Comparison of ENCODE assay signal across 1 cellular context in the genomic region with DNA sequence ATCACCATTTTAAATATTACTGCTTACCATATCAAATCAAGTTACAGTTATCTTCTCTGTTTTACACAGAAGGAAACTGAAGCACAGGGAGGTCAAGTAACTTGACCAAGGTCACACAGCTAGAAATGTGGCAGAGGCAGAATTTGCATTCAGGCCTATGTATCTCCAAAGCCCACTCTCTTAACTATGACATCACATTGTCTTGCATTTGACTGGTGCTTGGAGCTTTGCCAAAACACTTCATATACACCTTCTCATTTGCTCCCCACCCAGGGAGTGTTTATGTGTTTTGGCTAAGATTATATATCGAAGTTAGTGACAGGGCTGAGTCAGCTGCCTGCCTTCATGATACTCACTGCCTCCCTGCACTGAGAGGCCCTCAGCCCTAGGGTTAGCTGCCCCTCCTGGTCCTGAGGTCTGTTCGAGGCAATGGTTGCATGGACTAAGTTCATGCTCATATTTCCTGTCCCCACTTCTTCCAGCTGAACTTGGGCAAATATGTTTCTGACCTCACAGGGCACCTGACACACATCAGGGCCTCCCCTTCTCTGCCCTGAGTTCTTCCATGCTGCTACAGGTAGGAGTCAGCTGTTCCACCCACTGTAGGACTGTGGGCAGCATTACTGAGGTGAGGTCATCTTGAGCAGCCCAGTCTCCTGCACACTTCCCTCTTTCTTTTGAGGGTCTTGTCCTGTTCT.
A peak's percentile ranks its signal among the peaks of the same experiment; 100 is the strongest.
TF ChIP-seq lines count a peak whose summit lies in the region.

No MANE protein-coding gene starts in this region.

TF ChIP-seq in HEK293, 187 proteins besides CTCF, POLR2A, EP300 and RAD21 (continued from another document and continues in another):
- TF ChIP-seq, protein P1, sequence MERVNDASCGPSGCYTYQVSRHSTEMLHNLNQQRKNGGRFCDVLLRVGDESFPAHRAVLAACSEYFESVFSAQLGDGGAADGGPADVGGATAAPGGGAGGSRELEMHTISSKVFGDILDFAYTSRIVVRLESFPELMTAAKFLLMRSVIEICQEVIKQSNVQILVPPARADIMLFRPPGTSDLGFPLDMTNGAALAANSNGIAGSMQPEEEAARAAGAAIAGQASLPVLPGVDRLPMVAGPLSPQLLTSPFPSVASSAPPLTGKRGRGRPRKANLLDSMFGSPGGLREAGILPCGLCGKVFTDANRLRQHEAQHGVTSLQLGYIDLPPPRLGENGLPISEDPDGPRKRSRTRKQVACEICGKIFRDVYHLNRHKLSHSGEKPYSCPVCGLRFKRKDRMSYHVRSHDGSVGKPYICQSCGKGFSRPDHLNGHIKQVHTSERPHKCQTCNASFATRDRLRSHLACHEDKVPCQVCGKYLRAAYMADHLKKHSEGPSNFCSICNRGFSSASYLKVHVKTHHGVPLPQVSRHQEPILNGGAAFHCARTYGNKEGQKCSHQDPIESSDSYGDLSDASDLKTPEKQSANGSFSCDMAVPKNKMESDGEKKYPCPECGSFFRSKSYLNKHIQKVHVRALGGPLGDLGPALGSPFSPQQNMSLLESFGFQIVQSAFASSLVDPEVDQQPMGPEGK (tag by site-specific recombination; IDR thresholded peaks at IDR 0.05) = peak; percentile 78
- TF ChIP-seq ZNF140 (tag by site-specific recombination; IDR thresholded peaks at IDR 0.05) (no peak), ZFHX2 (tag by site-specific recombination; conservative IDR thresholded peaks at IDR 0.05) (peak; percentile 96), ZNF341 (tag by site-specific recombination; IDR thresholded peaks at IDR 0.05; ENCODE audit: low read depth) (peak; percentile 82), TCF7L2 (IDR thresholded peaks at IDR 0.05; ENCODE audit: borderline replicate concordance, low read depth, low read length) (no peak), SP2 (tag by site-specific recombination; IDR thresholded peaks at IDR 0.05) (0 out of 2 replicates have a peak, but pooled peaks have one; percentile 8), ZNF529 (tag by site-specific recombination; IDR thresholded peaks at IDR 0.05; ENCODE audit: insufficient replicate concordance) (no peak), ZNF837 (tag by site-specific recombination; IDR thresholded peaks at IDR 0.05) (no peak), HOXC10 (CRISPR knock-in tag; IDR thresholded peaks at IDR 0.05) (no peak), ZSCAN16 (tag by site-specific recombination; IDR thresholded peaks at IDR 0.05) (no peak), ZNF600 (tag by site-specific recombination; IDR thresholded peaks at IDR 0.05) (peak; percentile 64), ZNF184 (tag by site-specific recombination; IDR thresholded peaks at IDR 0.05) (peak; percentile 83; the same call in 1 of the 2 replicates), ZNF830 (tag by site-specific recombination; IDR thresholded peaks at IDR 0.05; ENCODE audit: low read depth) (no peak), RBAK (tag by site-specific recombination; IDR thresholded peaks at IDR 0.05) (no peak), ZNF214 (tag by site-specific recombination; IDR thresholded peaks at IDR 0.05; ENCODE audit: borderline replicate concordance) (no peak), TRIM28 (IDR thresholded peaks at IDR 0.05; ENCODE audit: borderline replicate concordance, low read length) (peak; percentile 90; the same call in 1 of the 2 replicates), ZNF155 (tag by site-specific recombination; IDR thresholded peaks at IDR 0.05) (no peak), ZNF791 (tag by site-specific recombination; IDR thresholded peaks at IDR 0.05) (no peak), WT1 (tag by site-specific recombination; IDR thresholded peaks at IDR 0.05) (peak; percentile 91), ZNF112 (tag by site-specific recombination; IDR thresholded peaks at IDR 0.05) (no peak), ZFP41 (tag by site-specific recombination; IDR thresholded peaks at IDR 0.05; ENCODE audit: borderline replicate concordance) (no peak), MZF1 (tag by site-specific recombination; IDR thresholded peaks at IDR 0.05; ENCODE audit: borderline replicate concordance) (peak; percentile 78), ZNF473 (tag by site-specific recombination; IDR thresholded peaks at IDR 0.05) (no peak), GLI4 (tag by site-specific recombination; IDR thresholded peaks at IDR 0.05) (no peak), ZNF37A (tag by site-specific recombination; IDR thresholded peaks at IDR 0.05) (no peak), ZNF626 (tag by site-specific recombination; IDR thresholded peaks at IDR 0.05) (no peak), ZBTB17 (tag by site-specific recombination; IDR thresholded peaks at IDR 0.05) (peak; percentile 58; the same call in 1 of the 2 replicates), ZNF843 (tag by site-specific recombination; IDR thresholded peaks at IDR 0.05) (peak; percentile 86), ZNF560 (tag by site-specific recombination; IDR thresholded peaks at IDR 0.05; ENCODE audit: borderline replicate concordance) (no peak), ZBTB8A (tag by site-specific recombination; IDR thresholded peaks at IDR 0.05) (peak; percentile 70), ZNF561 (tag by site-specific recombination; IDR thresholded peaks at IDR 0.05; ENCODE audit: borderline replicate concordance) (no peak), BCL11B (tag by site-specific recombination; IDR thresholded peaks at IDR 0.05; ENCODE audit: low read depth) (peak; percentile 74; the same call in 1 of the 2 replicates), KLF7 (tag by site-specific recombination; IDR thresholded peaks at IDR 0.05; ENCODE audit: borderline replicate concordance) (no peak), ZXDB (tag by site-specific recombination; IDR thresholded peaks at IDR 0.05) (peak; percentile 76; the same call in 1 of the 2 replicates)
- TF ChIP-seq, protein P2, sequence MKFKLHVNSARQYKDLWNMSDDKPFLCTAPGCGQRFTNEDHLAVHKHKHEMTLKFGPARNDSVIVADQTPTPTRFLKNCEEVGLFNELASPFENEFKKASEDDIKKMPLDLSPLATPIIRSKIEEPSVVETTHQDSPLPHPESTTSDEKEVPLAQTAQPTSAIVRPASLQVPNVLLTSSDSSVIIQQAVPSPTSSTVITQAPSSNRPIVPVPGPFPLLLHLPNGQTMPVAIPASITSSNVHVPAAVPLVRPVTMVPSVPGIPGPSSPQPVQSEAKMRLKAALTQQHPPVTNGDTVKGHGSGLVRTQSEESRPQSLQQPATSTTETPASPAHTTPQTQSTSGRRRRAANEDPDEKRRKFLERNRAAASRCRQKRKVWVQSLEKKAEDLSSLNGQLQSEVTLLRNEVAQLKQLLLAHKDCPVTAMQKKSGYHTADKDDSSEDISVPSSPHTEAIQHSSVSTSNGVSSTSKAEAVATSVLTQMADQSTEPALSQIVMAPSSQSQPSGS (tag by site-specific recombination; IDR thresholded peaks at IDR 0.05; ENCODE audit: low read depth) = peak; percentile 93
- TF ChIP-seq, protein P3, sequence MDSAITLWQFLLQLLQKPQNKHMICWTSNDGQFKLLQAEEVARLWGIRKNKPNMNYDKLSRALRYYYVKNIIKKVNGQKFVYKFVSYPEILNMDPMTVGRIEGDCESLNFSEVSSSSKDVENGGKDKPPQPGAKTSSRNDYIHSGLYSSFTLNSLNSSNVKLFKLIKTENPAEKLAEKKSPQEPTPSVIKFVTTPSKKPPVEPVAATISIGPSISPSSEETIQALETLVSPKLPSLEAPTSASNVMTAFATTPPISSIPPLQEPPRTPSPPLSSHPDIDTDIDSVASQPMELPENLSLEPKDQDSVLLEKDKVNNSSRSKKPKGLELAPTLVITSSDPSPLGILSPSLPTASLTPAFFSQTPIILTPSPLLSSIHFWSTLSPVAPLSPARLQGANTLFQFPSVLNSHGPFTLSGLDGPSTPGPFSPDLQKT (IDR thresholded peaks at IDR 0.05; ENCODE audit: borderline replicate concordance, low read depth, low read length) = no peak
- TF ChIP-seq, protein P4, sequence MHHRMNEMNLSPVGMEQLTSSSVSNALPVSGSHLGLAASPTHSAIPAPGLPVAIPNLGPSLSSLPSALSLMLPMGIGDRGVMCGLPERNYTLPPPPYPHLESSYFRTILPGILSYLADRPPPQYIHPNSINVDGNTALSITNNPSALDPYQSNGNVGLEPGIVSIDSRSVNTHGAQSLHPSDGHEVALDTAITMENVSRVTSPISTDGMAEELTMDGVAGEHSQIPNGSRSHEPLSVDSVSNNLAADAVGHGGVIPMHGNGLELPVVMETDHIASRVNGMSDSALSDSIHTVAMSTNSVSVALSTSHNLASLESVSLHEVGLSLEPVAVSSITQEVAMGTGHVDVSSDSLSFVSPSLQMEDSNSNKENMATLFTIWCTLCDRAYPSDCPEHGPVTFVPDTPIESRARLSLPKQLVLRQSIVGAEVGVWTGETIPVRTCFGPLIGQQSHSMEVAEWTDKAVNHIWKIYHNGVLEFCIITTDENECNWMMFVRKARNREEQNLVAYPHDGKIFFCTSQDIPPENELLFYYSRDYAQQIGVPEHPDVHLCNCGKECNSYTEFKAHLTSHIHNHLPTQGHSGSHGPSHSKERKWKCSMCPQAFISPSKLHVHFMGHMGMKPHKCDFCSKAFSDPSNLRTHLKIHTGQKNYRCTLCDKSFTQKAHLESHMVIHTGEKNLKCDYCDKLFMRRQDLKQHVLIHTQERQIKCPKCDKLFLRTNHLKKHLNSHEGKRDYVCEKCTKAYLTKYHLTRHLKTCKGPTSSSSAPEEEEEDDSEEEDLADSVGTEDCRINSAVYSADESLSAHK (tag by site-specific recombination; IDR thresholded peaks at IDR 0.05) = no peak
- TF ChIP-seq, protein P5, sequence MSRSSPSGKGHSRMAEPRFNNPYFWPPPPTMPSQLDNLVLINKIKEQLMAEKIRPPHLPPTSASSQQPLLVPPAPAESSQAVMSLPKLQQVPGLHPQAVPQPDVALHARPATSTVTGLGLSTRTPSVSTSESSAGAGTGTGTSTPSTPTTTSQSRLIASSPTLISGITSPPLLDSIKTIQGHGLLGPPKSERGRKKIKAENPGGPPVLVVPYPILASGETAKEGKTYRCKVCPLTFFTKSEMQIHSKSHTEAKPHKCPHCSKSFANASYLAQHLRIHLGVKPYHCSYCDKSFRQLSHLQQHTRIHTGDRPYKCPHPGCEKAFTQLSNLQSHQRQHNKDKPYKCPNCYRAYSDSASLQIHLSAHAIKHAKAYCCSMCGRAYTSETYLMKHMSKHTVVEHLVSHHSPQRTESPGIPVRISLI (tag by site-specific recombination; IDR thresholded peaks at IDR 0.05) = no peak
- TF ChIP-seq, protein P6, sequence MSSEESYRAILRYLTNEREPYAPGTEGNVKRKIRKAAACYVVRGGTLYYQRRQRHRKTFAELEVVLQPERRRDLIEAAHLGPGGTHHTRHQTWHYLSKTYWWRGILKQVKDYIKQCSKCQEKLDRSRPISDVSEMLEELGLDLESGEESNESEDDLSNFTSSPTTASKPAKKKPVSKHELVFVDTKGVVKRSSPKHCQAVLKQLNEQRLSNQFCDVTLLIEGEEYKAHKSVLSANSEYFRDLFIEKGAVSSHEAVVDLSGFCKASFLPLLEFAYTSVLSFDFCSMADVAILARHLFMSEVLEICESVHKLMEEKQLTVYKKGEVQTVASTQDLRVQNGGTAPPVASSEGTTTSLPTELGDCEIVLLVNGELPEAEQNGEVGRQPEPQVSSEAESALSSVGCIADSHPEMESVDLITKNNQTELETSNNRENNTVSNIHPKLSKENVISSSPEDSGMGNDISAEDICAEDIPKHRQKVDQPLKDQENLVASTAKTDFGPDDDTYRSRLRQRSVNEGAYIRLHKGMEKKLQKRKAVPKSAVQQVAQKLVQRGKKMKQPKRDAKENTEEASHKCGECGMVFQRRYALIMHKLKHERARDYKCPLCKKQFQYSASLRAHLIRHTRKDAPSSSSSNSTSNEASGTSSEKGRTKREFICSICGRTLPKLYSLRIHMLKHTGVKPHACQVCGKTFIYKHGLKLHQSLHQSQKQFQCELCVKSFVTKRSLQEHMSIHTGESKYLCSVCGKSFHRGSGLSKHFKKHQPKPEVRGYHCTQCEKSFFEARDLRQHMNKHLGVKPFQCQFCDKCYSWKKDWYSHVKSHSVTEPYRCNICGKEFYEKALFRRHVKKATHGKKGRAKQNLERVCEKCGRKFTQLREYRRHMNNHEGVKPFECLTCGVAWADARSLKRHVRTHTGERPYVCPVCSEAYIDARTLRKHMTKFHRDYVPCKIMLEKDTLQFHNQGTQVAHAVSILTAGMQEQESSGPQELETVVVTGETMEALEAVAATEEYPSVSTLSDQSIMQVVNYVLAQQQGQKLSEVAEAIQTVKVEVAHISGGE (tag by site-specific recombination; conservative IDR thresholded peaks at IDR 0.05; ENCODE audit: low read depth) = no peak
- TF ChIP-seq, protein P7, sequence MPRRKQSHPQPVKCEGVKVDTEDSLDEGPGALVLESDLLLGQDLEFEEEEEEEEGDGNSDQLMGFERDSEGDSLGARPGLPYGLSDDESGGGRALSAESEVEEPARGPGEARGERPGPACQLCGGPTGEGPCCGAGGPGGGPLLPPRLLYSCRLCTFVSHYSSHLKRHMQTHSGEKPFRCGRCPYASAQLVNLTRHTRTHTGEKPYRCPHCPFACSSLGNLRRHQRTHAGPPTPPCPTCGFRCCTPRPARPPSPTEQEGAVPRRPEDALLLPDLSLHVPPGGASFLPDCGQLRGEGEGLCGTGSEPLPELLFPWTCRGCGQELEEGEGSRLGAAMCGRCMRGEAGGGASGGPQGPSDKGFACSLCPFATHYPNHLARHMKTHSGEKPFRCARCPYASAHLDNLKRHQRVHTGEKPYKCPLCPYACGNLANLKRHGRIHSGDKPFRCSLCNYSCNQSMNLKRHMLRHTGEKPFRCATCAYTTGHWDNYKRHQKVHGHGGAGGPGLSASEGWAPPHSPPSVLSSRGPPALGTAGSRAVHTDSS (tag by site-specific recombination; IDR thresholded peaks at IDR 0.05) = no peak
- TF ChIP-seq, protein P8, sequence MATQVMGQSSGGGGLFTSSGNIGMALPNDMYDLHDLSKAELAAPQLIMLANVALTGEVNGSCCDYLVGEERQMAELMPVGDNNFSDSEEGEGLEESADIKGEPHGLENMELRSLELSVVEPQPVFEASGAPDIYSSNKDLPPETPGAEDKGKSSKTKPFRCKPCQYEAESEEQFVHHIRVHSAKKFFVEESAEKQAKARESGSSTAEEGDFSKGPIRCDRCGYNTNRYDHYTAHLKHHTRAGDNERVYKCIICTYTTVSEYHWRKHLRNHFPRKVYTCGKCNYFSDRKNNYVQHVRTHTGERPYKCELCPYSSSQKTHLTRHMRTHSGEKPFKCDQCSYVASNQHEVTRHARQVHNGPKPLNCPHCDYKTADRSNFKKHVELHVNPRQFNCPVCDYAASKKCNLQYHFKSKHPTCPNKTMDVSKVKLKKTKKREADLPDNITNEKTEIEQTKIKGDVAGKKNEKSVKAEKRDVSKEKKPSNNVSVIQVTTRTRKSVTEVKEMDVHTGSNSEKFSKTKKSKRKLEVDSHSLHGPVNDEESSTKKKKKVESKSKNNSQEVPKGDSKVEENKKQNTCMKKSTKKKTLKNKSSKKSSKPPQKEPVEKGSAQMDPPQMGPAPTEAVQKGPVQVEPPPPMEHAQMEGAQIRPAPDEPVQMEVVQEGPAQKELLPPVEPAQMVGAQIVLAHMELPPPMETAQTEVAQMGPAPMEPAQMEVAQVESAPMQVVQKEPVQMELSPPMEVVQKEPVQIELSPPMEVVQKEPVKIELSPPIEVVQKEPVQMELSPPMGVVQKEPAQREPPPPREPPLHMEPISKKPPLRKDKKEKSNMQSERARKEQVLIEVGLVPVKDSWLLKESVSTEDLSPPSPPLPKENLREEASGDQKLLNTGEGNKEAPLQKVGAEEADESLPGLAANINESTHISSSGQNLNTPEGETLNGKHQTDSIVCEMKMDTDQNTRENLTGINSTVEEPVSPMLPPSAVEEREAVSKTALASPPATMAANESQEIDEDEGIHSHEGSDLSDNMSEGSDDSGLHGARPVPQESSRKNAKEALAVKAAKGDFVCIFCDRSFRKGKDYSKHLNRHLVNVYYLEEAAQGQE (tag by site-specific recombination; IDR thresholded peaks at IDR 0.05) = no peak
